8 cellular contexts compared by ENCODE assay signal in the genomic region with DNA sequence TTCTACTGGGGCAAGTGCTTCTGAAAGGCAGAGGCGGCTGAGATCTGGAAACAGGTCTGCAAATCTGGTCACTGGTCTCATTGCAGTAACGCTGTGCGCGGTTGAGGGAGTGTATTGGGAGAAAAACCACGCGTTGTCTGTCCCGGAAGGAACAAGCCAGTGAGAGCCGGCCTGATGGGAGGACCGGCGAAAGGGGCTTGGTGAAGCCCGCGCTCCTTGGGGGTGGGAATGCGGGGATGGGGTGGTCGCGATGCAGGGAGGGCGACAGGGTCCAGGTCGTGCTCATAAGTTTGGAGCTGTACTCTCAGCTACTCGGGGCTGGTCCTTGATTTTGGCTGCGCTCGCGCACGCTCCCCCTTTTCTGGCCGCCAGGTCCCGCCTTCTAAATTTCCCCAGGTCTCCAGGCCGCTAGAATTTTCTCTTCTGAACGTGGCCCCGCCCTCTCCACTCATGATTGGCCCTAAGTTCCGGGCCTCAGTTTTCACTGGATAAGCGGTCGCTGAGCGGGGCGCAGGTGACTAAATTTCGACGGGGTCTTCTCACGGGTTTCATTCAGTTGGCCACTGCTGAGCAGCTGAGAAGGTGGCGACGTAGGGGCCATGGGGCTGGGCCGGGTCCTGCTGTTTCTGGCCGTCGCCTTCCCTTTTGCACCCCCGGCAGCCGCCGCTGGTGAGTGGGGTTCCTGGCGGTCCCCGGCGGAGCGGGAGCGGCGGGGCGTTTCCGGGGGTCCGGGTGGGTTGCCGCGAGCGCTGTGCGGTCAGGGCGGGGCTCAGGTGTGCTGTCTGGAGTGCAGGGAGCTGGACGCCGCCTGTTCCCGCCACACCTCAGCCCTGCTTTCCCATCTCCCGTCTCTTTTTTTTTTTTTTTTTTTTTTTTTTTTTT. TPM values are rescaled to one million over a fixed set of nuclear protein-coding genes. Genes with fewer than 3 reads are reported as not detected.
DNase-seq lines count a peak whose midpoint lies in the region; ATAC-seq lines count a peak whose summit lies in the region.

MICB (plus strand) TSS at position 551 of the 882 bp plus-strand sequence; CDS start at position 600, 49 bp downstream.

- intact Hi-C loops in left cardiac atrium (cut with DNase I), result loop anchor here in 1 of 2 donors (5.0 kb wide), 1 partner anchor 44 kb away; the partner anchor contains the start of gene DDX39B

- peak within 1 kb of the TSS; percentile 84 for H3K4me3 ChIP-seq in adipocyte (ENCODE audit: low read length)
- peak within 1 kb of the TSS; percentile 63 for H3K4me3 ChIP-seq in urinary bladder (ENCODE audit: low read depth, low read length)

- peak within 1 kb of the TSS; percentile 50 for H3K27ac ChIP-seq in urinary bladder (ENCODE audit: low read depth)

- under 1% methylated on average over 61 of the region's 61 CpGs for WGBS in urinary bladder

- no peaks in the 10 kb centered on the region for H3K9me3 ChIP-seq in adipocyte (ENCODE audit: control insufficient read depth, low read length)

- DNase-seq in C1 segment of cervical spinal cord (lab: John Stamatoyannopoulos, UW), result peak in 10 of 14 donors; percentile 15 to 90 (median 40)
- peak; percentile 54 for DNase-seq in HuH-7.5 (ENCODE audit: low spot score)
- peak; percentile 85 for DNase-seq in T follicular helper cell (ENCODE audit: low read depth)
- peak; percentile 89 for DNase-seq in adipocyte (ENCODE audit: low read depth)
- peak; percentile 84 for DNase-seq in left cardiac atrium
- DNase-seq in pulmonary artery endothelial cell (ENCODE audit: low read depth, low spot score), result peak; percentile 46

- H3K4me1 ChIP-seq in adipocyte (ENCODE audit: control insufficient read depth, insufficient read depth, low read length), result peaks cover 27% of the 10 kb centered on the region
- H3K4me1 ChIP-seq in urinary bladder (ENCODE audit: insufficient read depth), result no peaks in the 10 kb centered on the region

- no peaks in the 10 kb centered on the region for H3K27me3 ChIP-seq in adipocyte (replicated peaks; ENCODE audit: control insufficient read depth, insufficient read depth, low read length)

- H3K9ac ChIP-seq in adipocyte (ENCODE audit: low read length), result peak within 1 kb of the TSS; percentile 72

- ATAC-seq in GM19395 (IDR thresholded peaks at IDR 0.05; ENCODE audit: unreplicated experiment) (peak; percentile 56), left cardiac atrium (peak; percentile 68 to 80)

- H3K36me3 ChIP-seq in adipocyte (ENCODE audit: control insufficient read depth, insufficient read depth, low read length, severe bottlenecking) (no peaks in the 10 kb centered on the region), urinary bladder (ENCODE audit: insufficient read depth) (no peaks in the 10 kb centered on the region)

RNA-seq across cellular contexts. Expression of gene MICB, which starts in this region (rescaled TPM):
- 1 to 10 TPM; 2.1 to 2.2 TPM for total RNA-seq in left cardiac atrium
- 24.8 and 29.2 TPM in 2 replicates for total RNA-seq in pulmonary artery endothelial cell
- 1.6 TPM for total RNA-seq in urinary bladder
- polyA plus RNA-seq in urinary bladder, result 1.6 TPM

Comparison
In these comparisons a context has a peak if more than half of its experiments do, and no peak if none do; other contexts are left out.
1. Peak in every context shown above with its lines: DNase-seq, ATAC-seq, H3K4me3 ChIP-seq and H3K27ac ChIP-seq.